Comparison of ENCODE assay signal across 8 cellular contexts in the genomic region with DNA sequence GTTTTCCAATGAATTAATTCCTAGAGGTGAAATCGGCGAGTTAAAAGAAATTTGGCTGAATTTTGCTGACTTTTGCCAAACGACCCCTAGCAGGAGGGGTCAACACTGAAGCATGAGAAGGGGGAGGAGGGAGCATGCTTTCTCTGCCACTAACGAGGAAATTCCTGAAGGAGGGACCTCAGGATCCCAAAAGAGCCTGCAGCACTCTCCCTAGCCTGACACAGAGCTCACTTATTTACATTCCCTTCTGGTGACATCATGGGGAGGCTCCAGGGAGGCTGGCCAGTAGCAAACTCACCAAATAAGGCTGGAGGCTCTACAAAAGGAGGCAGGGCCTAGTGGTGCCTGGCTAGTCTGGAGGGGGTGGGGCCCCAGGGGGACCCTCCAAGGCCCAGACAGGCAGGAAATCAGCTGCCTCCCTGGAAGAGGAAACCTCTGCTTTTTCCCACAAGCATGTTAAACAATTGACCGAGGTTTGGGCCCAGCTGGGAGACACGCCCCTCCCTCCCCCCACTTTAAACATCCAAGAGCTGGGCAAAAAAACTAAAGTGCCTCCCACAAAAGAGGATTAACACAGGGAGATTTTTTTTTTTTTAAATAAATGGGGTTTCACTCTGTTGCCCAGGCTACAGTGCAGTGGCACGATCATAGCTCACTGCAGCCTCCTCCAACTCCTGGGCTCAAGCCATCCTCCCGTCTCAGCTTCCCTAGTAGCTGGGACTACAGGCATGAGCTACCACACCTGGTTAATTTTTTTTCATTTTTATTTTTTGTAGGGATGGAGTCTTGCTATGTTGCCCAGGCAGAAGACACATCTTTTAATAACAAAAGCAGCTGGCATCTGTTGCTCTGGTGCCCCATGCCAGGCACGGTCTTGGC. TPM values are rescaled to one million over a fixed set of nuclear protein-coding genes. Genes with fewer than 3 reads are reported as not detected.
DNase-seq lines count a peak whose midpoint lies in the region; ATAC-seq, FAIRE-seq and TF ChIP-seq lines count a peak whose summit lies in the region.

No MANE protein-coding gene starts in this region.

- H4K5ac ChIP-seq in H1 (ENCODE audit: insufficient read length, low read depth, low read length), result no peak overlapping the region

- DNase-seq in activated T-cell treated with anti-CD3 and anti-CD28 coated beads, Interleukin-2, amount 50 U/mL, for 4 hours, result no peak
- DNase-seq in activated T-cell treated with anti-CD3 and anti-CD28 coated beads, Interleukin-2, amount 50 U/mL, for 48 hours, result no peak
- DNase-seq in Panc1 (ENCODE audit: low read depth, low spot score) (peak; percentile 93), H1 (ENCODE audit: low read depth in 1 of 2, low spot score in 2 of 2) (peak; percentile 84 to 97), lower lobe of right lung (peak; percentile 81), transverse colon (peak; percentile 79), CD1c-positive myeloid dendritic cell (ENCODE audit: extremely low spot score) (no peak)

- H3K56ac ChIP-seq in H1 (replicated peaks; ENCODE audit: insufficient read length, low read depth, low read length), result no peak overlapping the region

- no peak overlapping the region for H3K14ac ChIP-seq in H1 (ENCODE audit: insufficient read length)

- H3K79me1 ChIP-seq in H1 (ENCODE audit: low read depth, low read length), result peaks cover 8% of the 10 kb centered on the region

- H3K23me2 ChIP-seq in H1 (ENCODE audit: low read depth, low read length), result peaks cover 7% of the 10 kb centered on the region; the same call in 1 of the 2 replicates

- H3K4ac ChIP-seq in H1 (replicated peaks; ENCODE audit: insufficient read length, low read depth, low read length), result no peak overlapping the region

- H3K27ac ChIP-seq in Panc1 (ENCODE audit: low read length), result peak overlapping the region; percentile 81
- H3K27ac ChIP-seq in H1 (ENCODE audit: low read depth, low read length), result peak overlapping the region; percentile 80
- H3K27ac ChIP-seq in lower lobe of right lung, result peak overlapping the region; percentile 92
- H3K27ac ChIP-seq in transverse colon, result peak overlapping the region; percentile 96 to 99 (median 98)

- H2AK5ac ChIP-seq in H1 (ENCODE audit: low read depth, low read length), result peak overlapping the region; percentile 75; the same call in 1 of the 2 replicates

- H3K4me3 Mint-ChIP-seq in activated T-cell treated with anti-CD3 and anti-CD28 coated beads, Interleukin-2, amount 50 U/mL, for 4 hours, result peak overlapping the region; percentile 88

- no peak overlapping the region for H3K18ac ChIP-seq in H1 (ENCODE audit: extremely low read depth, low read length)

- peaks cover 30% of the 10 kb centered on the region for H3K4me1 Mint-ChIP-seq in activated T-cell treated with anti-CD3 and anti-CD28 coated beads, Interleukin-2, amount 50 U/mL, for 4 hours (ENCODE audit: low read depth)

- peaks cover 7% of the 10 kb centered on the region for H3K36me3 Mint-ChIP-seq in activated T-cell treated with anti-CD3 and anti-CD28 coated beads, Interleukin-2, amount 50 U/mL, for 4 hours (ENCODE audit: insufficient read depth)

- H3K27me3 Mint-ChIP-seq in activated T-cell treated with anti-CD3 and anti-CD28 coated beads, Interleukin-2, amount 50 U/mL, for 4 hours (ENCODE audit: low read depth), result no peaks in the 10 kb centered on the region

- in situ Hi-C loops in Panc1 (cut with HindIII; ENCODE audit: low pct_unique_long_range_greater_than_20kb, low sequenced_read_pairs), result no loop called here
- in situ Hi-C loops in transverse colon (cut with MboI; ENCODE audit: low pct_ligation_motif_present in 1 of 4, low pct_unique_long_range_greater_than_20kb in 1 of 4, low sequenced_read_pairs in 3 of 4), result no loop called here

- no peak overlapping the region for H2AFZ ChIP-seq in H1 (ENCODE audit: low read length)

- peaks cover 8 to 42% of the 10 kb centered on the region in 2 experiments; a peak in 3 of 4 replicates for H3K79me2 ChIP-seq in H1 (ENCODE audit: control insufficient read depth in 1 of 2, insufficient read depth in 2 of 2, low read length in 2 of 2)

- 45% methylated on average over 8 of the region's 9 CpGs; no CpG with 5 or more reads in 1 of the 2 experiments for WGBS in H1 (ENCODE audit: extremely low coverage in 1 of 2, insufficient coverage in 1 of 2, insufficient read length in 1 of 2, insufficient replicate concordance in 2 of 2, low coverage in 1 of 2, low lambda C conversion rate in 2 of 2, missing lambda C conversion rate in 1 of 2), 2 experiments
- 38 to 41% methylated on average over 5 to 9 of the region's 9 CpGs for WGBS in transverse colon (ENCODE audit: low coverage in 1 of 2), 2 donors

- peak overlapping the region in 3 of 4 experiments; percentile 35 to 87 (median 36); a peak in 4 of 7 replicates for H3K9ac ChIP-seq in H1 (replicated peaks in 1 of 4; ENCODE audit: extremely low read depth in 1 of 4, low read depth in 3 of 4, low read length in 3 of 4)

- no peak overlapping the region for H2BK120ac ChIP-seq in H1 (replicated peaks; ENCODE audit: low read depth, low read length)

- POLR2A ChIA-PET in Panc1 (lab: Charles Lee) (interaction anchor here (0.5 to 0.7 kb wide), 2 partner anchors 10 to 35 kb away, joined by 3 to 8 read pairs; no protein-coding TSS in a partner anchor), H1 (lab: Charles Lee; ENCODE audit: partially characterized antibody) (interaction anchor here (0.6 to 24.8 kb wide), 21 partner anchors 9 to 278 kb away, joined by 3 to 870 read pairs (median 4); a partner anchor contains a TSS)

- H4K91ac ChIP-seq in H1 (replicated peaks; ENCODE audit: insufficient read length, low read length), result no peak overlapping the region

- ATAC-seq in activated T-cell treated with anti-CD3 and anti-CD28 coated beads, Interleukin-2, amount 50 U/mL, for 4 hours, result no peak
- ATAC-seq in Panc1, result peak; percentile 79
- peak; percentile 82 to 87 for ATAC-seq in lower lobe of right lung
- no peak for ATAC-seq in HG02610 (IDR thresholded peaks at IDR 0.05; ENCODE audit: unreplicated experiment)

- no peak overlapping the region for H4K8ac ChIP-seq in H1 (ENCODE audit: extremely low read depth, insufficient read depth, low read length)

- TF ChIP-seq CTCF in Panc1 (IDR thresholded peaks at IDR 0.05) (no peak), H1 (IDR thresholded peaks at IDR 0.05; ENCODE audit: control extremely low read depth in 1 of 3, insufficient read depth in 1 of 3, low read depth in 1 of 3, low read length in 3 of 3) (peak in 1 of 3 experiments; percentile 1; a peak in 1 of 4 replicates), lower lobe of right lung (IDR thresholded peaks at IDR 0.05) (no peak), transverse colon (IDR thresholded peaks at IDR 0.05) (no peak)

- peaks cover 15 to 23% of the 10 kb centered on the region in 2 experiments for H4K20me1 ChIP-seq in H1 (replicated peaks in 1 of 2; ENCODE audit: control insufficient read depth in 1 of 2, insufficient read depth in 2 of 2, low read length in 2 of 2)

- peak overlapping the region; percentile 75; the same call in 1 of the 2 replicates for H2BK12ac ChIP-seq in H1 (ENCODE audit: low read depth, low read length)

- no peak overlapping the region for H2BK20ac ChIP-seq in H1 (ENCODE audit: low read length)

- no peaks in the 10 kb centered on the region for H3K9me3 ChIP-seq in Panc1 (ENCODE audit: control insufficient read depth, insufficient read depth, low read depth, low read length)
- no peaks in the 10 kb centered on the region for H3K9me3 ChIP-seq in H1 (ENCODE audit: insufficient read depth in 2 of 2, low read depth in 1 of 2, low read length in 1 of 2)
- no peaks in the 10 kb centered on the region for H3K9me3 ChIP-seq in lower lobe of right lung
- H3K9me3 ChIP-seq in transverse colon, result no peaks in the 10 kb centered on the region

- peak in 1 of 2 experiments; percentile 89; a peak in 1 of 3 replicates for TF ChIP-seq EP300 in H1 (IDR thresholded peaks at IDR 0.05; ENCODE audit: borderline replicate concordance in 1 of 2, low read depth in 2 of 2, low read length in 2 of 2)
- TF ChIP-seq EP300 in transverse colon (IDR thresholded peaks at IDR 0.05; ENCODE audit: low read depth), result peak; percentile 81

- TF ChIP-seq RAD21 in H1 (IDR thresholded peaks at IDR 0.05 in 1 of 2, conservative IDR thresholded peaks at IDR 0.05 in 1 of 2; ENCODE audit: low read depth in 2 of 2, low read length in 2 of 2), result no peak

- CTCF ChIA-PET in Panc1 (lab: Charles Lee) (interaction anchor here (0.6 to 1.5 kb wide), 2 partner anchors 21 to 120 kb away, joined by 3 to 4 read pairs; no protein-coding TSS in a partner anchor), H1 (lab: Charles Lee; ENCODE audit: partially characterized antibody) (interaction anchor here (0.6 to 1.8 kb wide), 10 partner anchors 13 to 397 kb away, joined by 3 to 10 read pairs (median 6); a partner anchor contains a TSS)

- H3K36me3 ChIP-seq in Panc1 (ENCODE audit: control insufficient read depth, insufficient read depth, low read length) (no peaks in the 10 kb centered on the region; the same call in 1 of the 2 replicates), H1 (ENCODE audit: control insufficient read depth in 2 of 4, insufficient read depth in 4 of 4, low read length in 3 of 4) (peaks cover 11 to 33% (median 21%) of the 10 kb centered on the region in 4 experiments; a peak in 7 of 8 replicates), lower lobe of right lung (peaks cover 47% of the 10 kb centered on the region), transverse colon (peaks cover 0 to 12% (median 4%) of the 10 kb centered on the region in 4 donors)

- BruUV-seq in Panc1 (replicated peaks; lab: Mats Ljungman, UMichigan), result no TSS peak

- 0 out of 2 replicates have a peak overlapping the region, but pooled peaks have one; percentile 35 for H2BK5ac ChIP-seq in H1 (ENCODE audit: low read depth, low read length)

- no peaks in the 10 kb centered on the region for H3K9me3 Mint-ChIP-seq in activated T-cell treated with anti-CD3 and anti-CD28 coated beads, Interleukin-2, amount 50 U/mL, for 4 hours

- H2BK15ac ChIP-seq in H1 (ENCODE audit: low read length), result 0 out of 2 replicates have a peak overlapping the region, but pooled peaks have one; percentile 61

- H3K23ac ChIP-seq in H1 (ENCODE audit: insufficient read length), result no peak overlapping the region

- H3K4me1 ChIP-seq in Panc1 (ENCODE audit: control insufficient read depth, insufficient read depth, low read length), result peaks cover 14% of the 10 kb centered on the region
- peaks cover 2 to 17% (median 6%) of the 10 kb centered on the region in 4 experiments; a peak in 6 of 7 replicates for H3K4me1 ChIP-seq in H1 (replicated peaks in 1 of 4; ENCODE audit: control insufficient read depth in 3 of 4, insufficient read depth in 4 of 4, low read length in 3 of 4)
- H3K4me1 ChIP-seq in lower lobe of right lung, result peaks cover 47% of the 10 kb centered on the region
- peaks cover 41 to 60% (median 55%) of the 10 kb centered on the region in 4 donors for H3K4me1 ChIP-seq in transverse colon

- H3K4me2 ChIP-seq in H1 (ENCODE audit: insufficient read depth in 1 of 2, low read depth in 2 of 2, low read length in 2 of 2), result peak overlapping the region; percentile 88 to 92

- intact Hi-C loops in Panc1 (cut with micrococcal nuclease; ENCODE audit: unreplicated experiment), result no loop called here
- intact Hi-C loops in lower lobe of right lung (cut with DNase I), result no loop called here
- intact Hi-C loops in transverse colon (cut with DNase I; ENCODE audit: low total_unique reads), result no loop called here

- H3K4me3 ChIP-seq in Panc1 (ENCODE audit: low read depth in 2 of 2, low read length in 2 of 2) (peak overlapping the region; percentile 75 to 84), H1 (ENCODE audit: extremely low read depth in 1 of 4, insufficient read depth in 2 of 4, low read depth in 3 of 4, low read length in 4 of 4) (peak overlapping the region in 3 of 4 experiments; percentile 14 to 92 (median 69); a peak in 5 of 8 replicates), lower lobe of right lung (peak overlapping the region; percentile 81), transverse colon (peak overlapping the region in 2 of 4 donors; percentile 86 to 97)

- peak; percentile 84 for FAIRE-seq in H1 (lab: Jason Lieb, UNC)

- no peaks in the 10 kb centered on the region for H3K27me3 ChIP-seq in Panc1 (ENCODE audit: control insufficient read depth, insufficient read depth, low read length)
- H3K27me3 ChIP-seq in H1 (replicated peaks in 1 of 4; ENCODE audit: control insufficient read depth in 3 of 4, extremely low read depth in 1 of 4, insufficient read depth in 3 of 4, low read length in 3 of 4), result no peaks in the 10 kb centered on the region
- H3K27me3 ChIP-seq in lower lobe of right lung (ENCODE audit: low read depth), result no peaks in the 10 kb centered on the region
- no peaks in the 10 kb centered on the region for H3K27me3 ChIP-seq in transverse colon

- TF ChIP-seq POLR2A in H1 (IDR thresholded peaks at IDR 0.05; ENCODE audit: control extremely low read depth in 1 of 2, low read depth in 2 of 2, low read length in 2 of 2) (peak; percentile 37 to 71), transverse colon (IDR thresholded peaks at IDR 0.05) (no peak)

RNA-seq across cellular contexts. Expression of a gene that starts 2.1 kb away (rescaled TPM):
- 10 to 100 TPM; 41.6 to 44.3 (median 42.6) TPM for total RNA-seq in activated T-cell treated with anti-CD3 and anti-CD28 coated beads, Interleukin-2, amount 50 U/mL, for 4 hours
- total RNA-seq in Panc1 (2021; ENCODE audit: unreplicated experiment) (66.6 TPM), lower lobe of right lung (50.5 TPM), transverse colon (10 to 100 TPM; 54.6 to 89.0 (median 82.3) TPM)
- polyA plus RNA-seq in Panc1 (2012; ENCODE audit: insufficient read length), result 79.9 TPM
- 78.1 and 80.8 TPM in 2 replicates for total RNA-seq in H1 (2021; fragmentation: NEBNext Ultra II Directional; extraction: Animal tissue kit (Norgen Biotek cat#: 25700))
- polyA plus RNA-seq in H1 (2011; rRNA removed), result 53.2 and 76.8 TPM in 2 replicates
- polyA plus RNA-seq in H1 (2011; cell fraction: cytosol; rRNA removed), result 70.8 TPM
- polyA plus RNA-seq in H1 (2011; cell fraction: nucleus; rRNA removed), result 106 TPM
- polyA plus RNA-seq in H1 (2012, experiment 1 of 2), result 67.8 to 88.3 TPM (median 85.3 TPM) in 4 replicates
- 51.5 TPM for polyA plus RNA-seq in H1 (2012, experiment 2 of 2)
- 41.4 TPM for polyA plus RNA-seq in H1 (2013, experiment 1 of 2)
- 42.2 TPM for polyA plus RNA-seq in H1 (2013, experiment 2 of 2)
- 29.4 and 48.1 TPM in 2 replicates for polyA minus RNA-seq in H1 (2011; rRNA and poly(A)+ RNA removed)
- 45.4 TPM for polyA minus RNA-seq in H1 (2011; cell fraction: cytosol; rRNA and poly(A)+ RNA removed)
- 29.7 TPM for polyA minus RNA-seq in H1 (2011; cell fraction: nucleus; rRNA and poly(A)+ RNA removed)

RNA-seq across cellular contexts. Expression of a gene that starts 16.5 kb away (rescaled TPM):
- 1,000 to 10,000 TPM; 3,493 to 4,080 (median 3,609) TPM for total RNA-seq in activated T-cell treated with anti-CD3 and anti-CD28 coated beads, Interleukin-2, amount 50 U/mL, for 4 hours
- total RNA-seq in Panc1 (2021; ENCODE audit: unreplicated experiment) (1,391 TPM), lower lobe of right lung (1,984 TPM), transverse colon (1,000 to 10,000 TPM; 1,013 to 1,686 (median 1,532) TPM)
- polyA plus RNA-seq in Panc1 (2012; ENCODE audit: insufficient read length), result 1,601 TPM
- 3,380 and 3,443 TPM in 2 replicates for total RNA-seq in H1 (2021; fragmentation: NEBNext Ultra II Directional; extraction: Animal tissue kit (Norgen Biotek cat#: 25700))
- 1,554 and 2,482 TPM in 2 replicates for polyA plus RNA-seq in H1 (2011; rRNA removed)
- 2,432 TPM for polyA plus RNA-seq in H1 (2011; cell fraction: cytosol; rRNA removed)
- 2,476 TPM for polyA plus RNA-seq in H1 (2011; cell fraction: nucleus; rRNA removed)
- 3,535 to 4,309 TPM (median 3,652 TPM) in 4 replicates for polyA plus RNA-seq in H1 (2012, experiment 1 of 2)
- 3,970 TPM for polyA plus RNA-seq in H1 (2012, experiment 2 of 2)
- 1,821 TPM for polyA plus RNA-seq in H1 (2013, experiment 1 of 2)
- 1,896 TPM for polyA plus RNA-seq in H1 (2013, experiment 2 of 2)
- polyA minus RNA-seq in H1 (2011; rRNA and poly(A)+ RNA removed), result 1,497 and 1,567 TPM in 2 replicates
- 2,226 TPM for polyA minus RNA-seq in H1 (2011; cell fraction: cytosol; rRNA and poly(A)+ RNA removed)
- polyA minus RNA-seq in H1 (2011; cell fraction: nucleus; rRNA and poly(A)+ RNA removed), result 1,168 TPM

RNA-seq across cellular contexts. Expression of a gene that starts 35.9 kb away (rescaled TPM):
- total RNA-seq in activated T-cell treated with anti-CD3 and anti-CD28 coated beads, Interleukin-2, amount 50 U/mL, for 4 hours, result not detected
- total RNA-seq in Panc1 (2021; ENCODE audit: unreplicated experiment), result 0.21 TPM
- polyA plus RNA-seq in Panc1 (2012; ENCODE audit: insufficient read length), result not detected
- total RNA-seq in H1 (2021; fragmentation: NEBNext Ultra II Directional; extraction: Animal tissue kit (Norgen Biotek cat#: 25700)), result 86.2 and 87.4 TPM in 2 replicates
- polyA plus RNA-seq in H1 (2011; rRNA removed), result 206 and 227 TPM in 2 replicates
- 162 TPM for polyA plus RNA-seq in H1 (2011; cell fraction: cytosol; rRNA removed)
- 147 TPM for polyA plus RNA-seq in H1 (2011; cell fraction: nucleus; rRNA removed)
- 91.2 to 153 TPM (median 146 TPM) in 4 replicates for polyA plus RNA-seq in H1 (2012, experiment 1 of 2)
- polyA plus RNA-seq in H1 (2012, experiment 2 of 2), result 175 TPM
- polyA plus RNA-seq in H1 (2013, experiment 1 of 2), result 74.9 TPM
- polyA plus RNA-seq in H1 (2013, experiment 2 of 2), result 74.3 TPM
- polyA minus RNA-seq in H1 (2011; rRNA and poly(A)+ RNA removed), result 24.2 and 37.1 TPM in 2 replicates
- polyA minus RNA-seq in H1 (2011; cell fraction: cytosol; rRNA and poly(A)+ RNA removed), result 54.2 TPM
- polyA minus RNA-seq in H1 (2011; cell fraction: nucleus; rRNA and poly(A)+ RNA removed), result 39.7 TPM
- not detected for total RNA-seq in lower lobe of right lung
- under 1 TPM in 1 of 4 donors, not detected in 3; 0.41 TPM for total RNA-seq in transverse colon

RNA-seq across cellular contexts. Expression of a gene that starts 38.7 kb away (rescaled TPM):
- total RNA-seq in activated T-cell treated with anti-CD3 and anti-CD28 coated beads, Interleukin-2, amount 50 U/mL, for 4 hours, result 10 to 100 TPM; 33.9 to 37.0 (median 35.3) TPM
- total RNA-seq in Panc1 (2021; ENCODE audit: unreplicated experiment) (36.7 TPM), lower lobe of right lung (27.6 TPM), transverse colon (100 to 1,000 TPM in 1 of 4 donors, 10 to 100 TPM in 3; 15.5 to 110 (median 23.0) TPM)
- polyA plus RNA-seq in Panc1 (2012; ENCODE audit: insufficient read length), result 31.6 TPM
- 41.4 and 51.4 TPM in 2 replicates for total RNA-seq in H1 (2021; fragmentation: NEBNext Ultra II Directional; extraction: Animal tissue kit (Norgen Biotek cat#: 25700))
- polyA plus RNA-seq in H1 (2011; rRNA removed), result 30.2 and 50.9 TPM in 2 replicates
- polyA plus RNA-seq in H1 (2011; cell fraction: cytosol; rRNA removed), result 20.8 TPM
- polyA plus RNA-seq in H1 (2011; cell fraction: nucleus; rRNA removed), result 63.1 TPM
- polyA plus RNA-seq in H1 (2012, experiment 1 of 2), result 38.4 to 43.8 TPM (median 41.8 TPM) in 4 replicates
- polyA plus RNA-seq in H1 (2012, experiment 2 of 2), result 41.0 TPM
- polyA plus RNA-seq in H1 (2013, experiment 1 of 2), result 50.9 TPM
- polyA plus RNA-seq in H1 (2013, experiment 2 of 2), result 51.6 TPM
- polyA minus RNA-seq in H1 (2011; rRNA and poly(A)+ RNA removed), result 15.1 and 22.0 TPM in 2 replicates
- polyA minus RNA-seq in H1 (2011; cell fraction: cytosol; rRNA and poly(A)+ RNA removed), result 18.9 TPM
- 25.7 TPM for polyA minus RNA-seq in H1 (2011; cell fraction: nucleus; rRNA and poly(A)+ RNA removed)

Comparison
In these comparisons a context has a peak if more than half of its experiments do, and no peak if none do; other contexts are left out.
1. ATAC-seq: peak in Panc1 (single experiment) and lower lobe of right lung (2 of 2); none in activated T-cell treated with anti-CD3 and anti-CD28 coated beads, Interleukin-2, amount 50 U/mL, for 4 hours (0 of 2) and HG02610 (single experiment).
2. DNase-seq: peak in Panc1 (single experiment), H1 (2 of 2), lower lobe of right lung (single experiment) and transverse colon (single experiment); none in activated T-cell treated with anti-CD3 and anti-CD28 coated beads, Interleukin-2, amount 50 U/mL, for 4 hours (single experiment), activated T-cell treated with anti-CD3 and anti-CD28 coated beads, Interleukin-2, amount 50 U/mL, for 48 hours (0 of 2) and CD1c-positive myeloid dendritic cell (single experiment).
3. RNA of a gene that starts 35.9 kb away (total RNA-seq): 86.2 to 87.4 TPM in H1; 0.41 TPM in transverse colon, 0.21 TPM in Panc1 (single experiment), not detected in activated T-cell treated with anti-CD3 and anti-CD28 coated beads, Interleukin-2, amount 50 U/mL, for 4 hours and not detected in lower lobe of right lung (single experiment); every median in the first group is over 10 times any median in the second.
4. Peak in every context shown above with its lines, with median percentiles within 50 percentile points of each other: H3K27ac ChIP-seq.